ENCODE assay signal across 13 cellular contexts in the genomic region with DNA sequence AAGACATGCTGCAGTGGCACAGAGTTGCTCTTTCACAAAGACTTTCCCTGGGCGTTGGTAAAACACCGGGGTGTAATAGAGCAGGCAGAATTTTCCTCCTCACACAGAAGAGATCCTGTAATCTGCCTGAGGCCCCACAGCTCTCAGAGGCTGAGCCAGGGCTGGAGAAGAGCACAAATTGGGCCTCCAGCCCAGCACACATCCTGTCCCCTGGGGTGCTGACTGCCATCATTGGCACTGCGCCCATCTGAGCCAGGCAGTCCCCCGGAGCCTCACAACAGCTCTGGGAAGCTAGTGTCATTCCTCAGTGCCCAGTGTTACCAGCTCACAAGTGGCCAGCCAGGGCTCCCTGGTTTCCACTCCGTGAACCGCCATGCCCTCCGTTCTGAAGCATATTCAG.
A peak's percentile ranks its signal among the peaks of the same experiment; 100 is the strongest.
DNase-seq lines count a peak whose midpoint lies in the region; ATAC-seq and TF ChIP-seq lines count a peak whose summit lies in the region.
"Had no signal": no experiment of that assay in that cellular context is flagged by ENCODE, and none has a peak within 500 bp of the region (broad histone marks: within the 10 kb centered on the region; RNA-seq: fewer than 3 reads in every experiment).

No MANE protein-coding gene starts in this region.

- H3K27me3 ChIP-seq in gastrocnemius medialis, result no peaks in the 10 kb centered on the region
- H3K27me3 ChIP-seq: upper lobe of right lung had no signal

- H3K27ac ChIP-seq in gastrocnemius medialis, result peak overlapping the region; percentile 86 to 90 (median 90)
- H3K27ac ChIP-seq: 22Rv1, upper lobe of right lung had no signal

- no peaks in the 10 kb centered on the region for H3K36me3 ChIP-seq in gastrocnemius medialis
- H3K36me3 ChIP-seq: upper lobe of right lung had no signal

- in situ Hi-C loops in gastrocnemius medialis (cut with MboI; ENCODE audit: low sequenced_read_pairs in 4 of 4), result loop anchor here in 1 of 4 donors (25.0 kb wide), 1 partner anchor 101 kb away; no protein-coding TSS in a partner anchor

- H3K4me1 ChIP-seq in gastrocnemius medialis, result peaks cover 60 to 71% of the 10 kb centered on the region in 2 donors

- intact Hi-C loops in gastrocnemius medialis (cut with DNase I; ENCODE audit: low total_unique reads), result loop anchor here (1.0 to 5.0 kb wide), 2 partner anchors 125 to 361 kb away; no protein-coding TSS in a partner anchor

- no peak overlapping the region for H3K4me3 ChIP-seq in gastrocnemius medialis
- H3K4me3 ChIP-seq: upper lobe of right lung had no signal

- DNase-seq in NCI-H1436 (lab: John Stamatoyannopoulos, UW) (peak; percentile 11), NCI-H1436 treated with DMSO at 0.1 percent for 48 hours (lab: John Stamatoyannopoulos, UW) (no peak), NCI-H774 (lab: John Stamatoyannopoulos, UW) (peak; percentile 33), dermis microvascular lymphatic vessel endothelial cell (ENCODE audit: low read depth in 2 of 2) (peak; percentile 24 to 68), gastrocnemius medialis (no peak), AML-193 (lab: John Stamatoyannopoulos, UW) (no peak)
- DNase-seq: activated CD4-positive, alpha-beta T cell treated with anti-CD3 and anti-CD28 coated beads for 48 hours; anterior cingulate cortex; nephron progenitor cell; upper lobe of right lung had no signal

- TF ChIP-seq POLR2A in gastrocnemius medialis (IDR thresholded peaks at IDR 0.05), result no peak

- H3K9me3 ChIP-seq in gastrocnemius medialis, result no peaks in the 10 kb centered on the region
- H3K9me3 ChIP-seq: upper lobe of right lung had no signal

- TF ChIP-seq CTCF in gastrocnemius medialis (IDR thresholded peaks at IDR 0.05 in 4 of 5, conservative IDR thresholded peaks at IDR 0.05 in 1 of 5), result no peak

- no peak for ATAC-seq in gastrocnemius medialis
- ATAC-seq in GM21360 (IDR thresholded peaks at IDR 0.05; ENCODE audit: unreplicated experiment), result no peak
- ATAC-seq in HG02840 (IDR thresholded peaks at IDR 0.05; ENCODE audit: low FRiP score, unreplicated experiment), result no peak
- ATAC-seq: upper lobe of right lung had no signal

Comparison
In these comparisons a context has a peak if more than half of its experiments do, and no peak if none do; other contexts are left out.
1. DNase-seq: peak in NCI-H1436 (single experiment), NCI-H774 (single experiment) and dermis microvascular lymphatic vessel endothelial cell (2 of 2); none in NCI-H1436 treated with DMSO at 0.1 percent for 48 hours (single experiment), gastrocnemius medialis (0 of 2) and AML-193 (0 of 2).